16 cellular contexts compared by ENCODE assay signal in the genomic region with DNA sequence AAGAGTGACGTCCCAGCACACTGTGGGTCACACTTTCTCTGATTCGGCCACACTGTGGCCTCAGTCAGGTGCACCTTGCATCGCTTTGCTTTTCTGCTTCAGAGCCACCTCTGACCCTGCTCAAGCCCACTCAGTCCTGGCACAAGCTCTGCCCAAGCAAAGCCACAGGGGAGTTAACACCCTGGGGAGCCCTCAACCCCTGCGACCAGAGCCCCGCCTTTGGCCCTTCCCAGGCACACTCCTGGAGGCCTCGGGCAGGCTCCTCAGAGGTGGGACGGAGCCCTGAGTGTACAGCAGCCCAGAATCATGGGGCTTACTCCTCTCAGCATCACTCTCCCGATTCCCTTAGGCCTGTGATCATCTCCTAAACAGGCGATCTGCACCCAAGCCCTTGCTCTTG.
DNase-seq lines count a peak whose midpoint lies in the region; TF ChIP-seq lines count a peak whose summit lies in the region.
"Had no signal": no experiment of that assay in that cellular context is flagged by ENCODE, and none has a peak within 500 bp of the region (broad histone marks: within the 10 kb centered on the region; RNA-seq: fewer than 3 reads in every experiment).

No MANE protein-coding gene starts in this region.

- no peak overlapping the region for H2AFZ ChIP-seq in osteoblast (ENCODE audit: low read length)

- no peak for DNase-seq in cardiac muscle cell (ENCODE audit: low read depth in 1 of 2, low spot score in 1 of 2)
- no peak for DNase-seq in cardiac septum (ENCODE audit: low spot score)
- DNase-seq in osteoblast (ENCODE audit: insufficient read length, low spot score, missing footprints): peak; percentile 41
- DNase-seq in type B pancreatic cell (ENCODE audit: extremely low spot score, unreplicated experiment): no peak
- no peak for DNase-seq in immature natural killer cell
- DNase-seq in NCI-H2029 treated with DMSO at 0.1 percent for 48 hours (lab: John Stamatoyannopoulos, UW): no peak
- no peak for DNase-seq in activated gamma-delta T cell (lab: John Stamatoyannopoulos, UW)
- DNase-seq: EL, H7, NCI-H1105 treated with DMSO at 0.1 percent for 48 hours, NCI-H187, NCI-H446, NCI-H748 treated with DMSO at 0.1 percent for 48 hours, OCI-M1 had no signal

- H3K79me2 ChIP-seq in osteoblast (ENCODE audit: insufficient read depth, low read length): peaks cover 87% of the 10 kb centered on the region

- H3K27me3 ChIP-seq in cardiac muscle cell: no peaks in the 10 kb centered on the region
- no peaks in the 10 kb centered on the region for H3K27me3 ChIP-seq in osteoblast (ENCODE audit: insufficient read depth, low read length)

- H3K36me3 Mint-ChIP-seq in type B pancreatic cell (peaks cover 18% of the 10 kb centered on the region), immature natural killer cell (peaks cover 3 to 10% (median 7%) of the 10 kb centered on the region in 3 donors)

- peaks cover 40% of the 10 kb centered on the region for H3K4me1 Mint-ChIP-seq in type B pancreatic cell (ENCODE audit: unreplicated experiment)
- H3K4me1 Mint-ChIP-seq in immature natural killer cell: peaks cover 41 to 64% of the 10 kb centered on the region in 2 donors

- H4K20me1 ChIP-seq in osteoblast (ENCODE audit: insufficient read depth, low read length): peaks cover 44% of the 10 kb centered on the region

- peak overlapping the region; percentile 51 for H3K27ac ChIP-seq in cardiac muscle cell
- H3K27ac ChIP-seq in VCaP: peak overlapping the region; percentile 3; the same call in 1 of the 2 replicates
- no peak overlapping the region for H3K27ac ChIP-seq in osteoblast (ENCODE audit: low read depth, low read length)
- H3K27ac ChIP-seq: 22Rv1 had no signal

- H3K4me3 ChIP-seq in cardiac muscle cell (no peak overlapping the region), osteoblast (ENCODE audit: insufficient read depth, low read length) (no peak overlapping the region)

- no peaks in the 10 kb centered on the region for H3K36me3 ChIP-seq in cardiac muscle cell
- peaks cover 27% of the 10 kb centered on the region for H3K36me3 ChIP-seq in osteoblast (ENCODE audit: insufficient read depth, low read length)

- H3K27ac Mint-ChIP-seq in type B pancreatic cell: peak overlapping the region; percentile 90
- peak overlapping the region in 2 of 6 donors; percentile 50 to 60 for H3K27ac Mint-ChIP-seq in immature natural killer cell

- TF ChIP-seq CTCF in cardiac muscle cell (IDR thresholded peaks at IDR 0.05; ENCODE audit: low read depth, low read length) (no peak), VCaP (conservative IDR thresholded peaks at IDR 0.05) (no peak), osteoblast (IDR thresholded peaks at IDR 0.05; ENCODE audit: extremely low read depth, low read depth, low read length) (no peak), type B pancreatic cell (conservative IDR thresholded peaks at IDR 0.05) (no peak)

- H3K4me2 ChIP-seq in osteoblast (ENCODE audit: insufficient read depth, low read length): no peak overlapping the region

- H3K9me3 Mint-ChIP-seq in type B pancreatic cell (no peaks in the 10 kb centered on the region), immature natural killer cell (no peaks in the 10 kb centered on the region)

- H3K4me3 Mint-ChIP-seq in type B pancreatic cell (no peak overlapping the region), immature natural killer cell (no peak overlapping the region)

- intact Hi-C loops in cardiac septum (cut with DNase I): no loop called here

- H3K27me3 Mint-ChIP-seq in type B pancreatic cell: no peaks in the 10 kb centered on the region
- peaks cover under 1 to 4% (median 2%) of the 10 kb centered on the region in 3 donors for H3K27me3 Mint-ChIP-seq in immature natural killer cell (ENCODE audit: low read depth in 3 of 3)

- H3K4me1 ChIP-seq in cardiac muscle cell (ENCODE audit: low read depth) (peaks cover 18% of the 10 kb centered on the region), osteoblast (ENCODE audit: insufficient read depth, low read length) (peaks cover 18% of the 10 kb centered on the region)

- H3K9me3 ChIP-seq in cardiac muscle cell (ENCODE audit: low read depth) (no peaks in the 10 kb centered on the region), osteoblast (ENCODE audit: low read depth, low read length) (no peaks in the 10 kb centered on the region)
